ENCODE assay signal across 8 cellular contexts in genomic region chr9:38371495-38371894, GRCh38. TPM values are rescaled to one million over a fixed set of nuclear protein-coding genes. Genes with fewer than 3 reads are reported as not detected.
A peak's percentile ranks its signal among the peaks of the same experiment; 100 is the strongest.
DNase-seq lines count a peak whose midpoint lies in the region; ATAC-seq and TF ChIP-seq lines count a peak whose summit lies in the region.

No MANE protein-coding gene starts in this region.

- TF ChIP-seq CTCF in adrenal gland (IDR thresholded peaks at IDR 0.05), result peak in 3 of 6 experiments; percentile 31 to 40 (median 34)
- no peak for TF ChIP-seq CTCF in mucosa of descending colon (IDR thresholded peaks at IDR 0.05)

- H3K9me3 ChIP-seq in adrenal gland (replicated peaks in 1 of 3) (no peaks in the 10 kb centered on the region), mucosa of descending colon (no peaks in the 10 kb centered on the region)

- intact Hi-C loops in adrenal gland (cut with DNase I), result loop anchor here in 1 of 2 donors (10.0 kb wide), 1 partner anchor 63 kb away; no protein-coding TSS in a partner anchor
- intact Hi-C loops in mucosa of descending colon (cut with DNase I, micrococcal nuclease), result no loop called here

- TF ChIP-seq POLR2A in adrenal gland (IDR thresholded peaks at IDR 0.05), result no peak

- 77 to 80% (median 78%) methylated on average over 2 of the region's 2 CpGs for WGBS in adrenal gland, 4 donors

- no peaks in the 10 kb centered on the region for H3K4me1 ChIP-seq in adrenal gland (replicated peaks in 1 of 2)
- no peaks in the 10 kb centered on the region for H3K4me1 ChIP-seq in mucosa of descending colon (ENCODE audit: low read depth)

- H3K4me3 ChIP-seq in adrenal gland (no peak overlapping the region), mucosa of descending colon (no peak overlapping the region)

- H3K36me3 ChIP-seq in adrenal gland (replicated peaks in 1 of 2) (no peaks in the 10 kb centered on the region), mucosa of descending colon (ENCODE audit: low read depth) (no peaks in the 10 kb centered on the region)

- H3K27me3 ChIP-seq in adrenal gland, result no peaks in the 10 kb centered on the region

- DNase-seq in DMS79 (lab: John Stamatoyannopoulos, UW) (peak; percentile 33), NCI-H1417 treated with DMSO at 0.1 percent for 48 hours (lab: John Stamatoyannopoulos, UW) (peak; percentile 8), adrenal gland (peak in 6 of 7 donors; percentile 26 to 63 (median 32)), mucosa of descending colon (peak in 1 of 3 donors; percentile 79), NCI-H1048 (lab: John Stamatoyannopoulos, UW) (no peak), dedifferentiated amniotic fluid mesenchymal stem cell (ENCODE audit: extremely low spot score) (no peak)

- peak; percentile 91 for ATAC-seq in GM19351 (IDR thresholded peaks at IDR 0.05; ENCODE audit: unreplicated experiment)
- peak; percentile 86 for ATAC-seq in mucosa of descending colon
- no peak for ATAC-seq in HG03039 (IDR thresholded peaks at IDR 0.05; ENCODE audit: unreplicated experiment)

- no peak overlapping the region for H3K27ac ChIP-seq in adrenal gland

RNA-seq across cellular contexts. Expression of gene ALDH1B1, which starts 21.0 kb away (rescaled TPM):
- total RNA-seq in adrenal gland, result 10 to 100 TPM; 15.5 to 46.8 (median 19.3) TPM
- polyA plus RNA-seq in adrenal gland, result 10 to 100 TPM in 1 of 3 donors, 1 to 10 TPM in 2; 4.4 to 41.4 (median 6.2) TPM
- total RNA-seq in mucosa of descending colon, result 10 to 100 TPM; 39.5 to 58.1 (median 52.5) TPM

RNA-seq across cellular contexts. Expression of gene IGFBPL1, which starts 52.8 kb away (rescaled TPM):
- total RNA-seq in adrenal gland, result 1 to 10 TPM in 3 of 8 donors, under 1 TPM in 1, not detected in 4; 0.23 to 5.2 (median 1.5) TPM
- 1 to 10 TPM in 1 of 3 donors, under 1 TPM in 2; 0.17 to 1.9 (median 0.40) TPM for polyA plus RNA-seq in adrenal gland
- total RNA-seq in mucosa of descending colon, result under 1 TPM in 2 of 3 donors, not detected in 1; 0.38 to 0.63 TPM

Comparison
In these comparisons a context has a peak if more than half of its experiments do, and no peak if none do; other contexts are left out.
1. DNase-seq: peak in DMS79 (single experiment), NCI-H1417 treated with DMSO at 0.1 percent for 48 hours (single experiment) and adrenal gland (6 of 7); none in NCI-H1048 (single experiment) and dedifferentiated amniotic fluid mesenchymal stem cell (single experiment).